In genomic region chr1:3740752-3741151, GRCh38 we compare ENCODE assay signal across 30 cellular contexts. TPM values are rescaled to one million over a fixed set of nuclear protein-coding genes. Genes with fewer than 3 reads are reported as not detected.
"Had no signal": no experiment of that assay in that cellular context is flagged by ENCODE, and none has a peak within 500 bp of the region (broad histone marks: within the 10 kb centered on the region; RNA-seq: fewer than 3 reads in every experiment).

No MANE protein-coding gene starts in this region.

- H3K9me3 Mint-ChIP-seq: nephron progenitor cell; stimulated activated naive B cell treated with anti-CD40 and anti-IgM and Interleukin-4, amounts not matched to agents 10 μg/mL and 1 μg/mL and 100 μg/mL, for 72 hours; stimulated activated naive CD8-positive, alpha-beta T cell treated with anti-CD3 and anti-CD28 coated beads, Interleukin-15, Interleukin-2, amounts not matched to agents 100 ng/mL and 50 ng/mL, for 24 hours had no signal

- H3K36me3 ChIP-seq: ovary had no signal

- H3K4me2 ChIP-seq: smooth muscle cell had no signal

- H3K27ac ChIP-seq: epithelial cell of prostate, gastrocnemius medialis, ovary, psoas muscle, thoracic aorta, tibial nerve, upper lobe of left lung had no signal

- H3K27me3 ChIP-seq: dorsolateral prefrontal cortex, gastrocnemius medialis, ovary, tibial nerve, upper lobe of left lung had no signal

- FAIRE-seq: colon, keratinocyte, urothelium cell line had no signal

- DNase-seq: cerebellar nuclear complex; effector CD4-positive, alpha-beta T cell; foreskin fibroblast; gastrocnemius medialis; mammary epithelial cell; mesendoderm; midbrain; naive thymus-derived CD8-positive, alpha-beta T cell; nephron progenitor cell; stimulated activated CD4-positive, alpha-beta T cell treated with anti-CD3 and anti-CD28 coated beads, Interleukin-2, amount 100 ng/mL, for 24 hours; stimulated activated naive B cell treated with anti-CD40 and anti-IgM and Interleukin-4, amounts not matched to agents 10 μg/mL and 1 μg/mL and 100 μg/mL, for 72 hours; upper lobe of left lung had no signal

- H3K9me3 ChIP-seq: gastrocnemius medialis, ovary, psoas muscle, thoracic aorta, tibial nerve, upper lobe of left lung had no signal

- H3K4me3 ChIP-seq: dorsolateral prefrontal cortex, gastrocnemius medialis, ovary, psoas muscle, smooth muscle cell, thoracic aorta, tibial nerve, upper lobe of left lung had no signal

- H3K4me3 Mint-ChIP-seq: naive thymus-derived CD8-positive, alpha-beta T cell; nephron progenitor cell; stimulated activated naive B cell treated with anti-CD40 and anti-IgM and Interleukin-4, amounts not matched to agents 10 μg/mL and 1 μg/mL and 100 μg/mL, for 72 hours; stimulated activated naive CD8-positive, alpha-beta T cell treated with anti-CD3 and anti-CD28 coated beads, Interleukin-15, Interleukin-2, amounts not matched to agents 100 ng/mL and 50 ng/mL, for 24 hours had no signal

- ATAC-seq: esophagus mucosa; gastrocnemius medialis; naive thymus-derived CD8-positive, alpha-beta T cell; psoas muscle; stimulated activated naive B cell treated with anti-CD40 and anti-IgM and Interleukin-4, amounts not matched to agents 10 μg/mL and 1 μg/mL and 100 μg/mL, for 72 hours had no signal

- H3K27me3 Mint-ChIP-seq: naive thymus-derived CD8-positive, alpha-beta T cell; stimulated activated naive B cell treated with anti-CD40 and anti-IgM and Interleukin-4, amounts not matched to agents 10 μg/mL and 1 μg/mL and 100 μg/mL, for 72 hours; stimulated activated naive CD8-positive, alpha-beta T cell treated with anti-CD3 and anti-CD28 coated beads, Interleukin-15, Interleukin-2, amounts not matched to agents 100 ng/mL and 50 ng/mL, for 24 hours had no signal

- H3K27ac Mint-ChIP-seq: naive thymus-derived CD8-positive, alpha-beta T cell; nephron progenitor cell; stimulated activated naive B cell treated with anti-CD40 and anti-IgM and Interleukin-4, amounts not matched to agents 10 μg/mL and 1 μg/mL and 100 μg/mL, for 72 hours; stimulated activated naive CD8-positive, alpha-beta T cell treated with anti-CD3 and anti-CD28 coated beads, Interleukin-15, Interleukin-2, amounts not matched to agents 100 ng/mL and 50 ng/mL, for 24 hours had no signal

RNA-seq across cellular contexts. Expression of gene CCDC27, which starts 11.5 kb away (rescaled TPM):
- total RNA-seq: esophagus mucosa; glomerular endothelial cell; left lobe of liver; lower leg skin; mammary epithelial cell; mucosa of gallbladder; naive thymus-derived CD8-positive, alpha-beta T cell; ovary; renal cortical epithelial cell; sciatic nerve; smooth muscle cell; thoracic aorta; tibial nerve; upper lobe of left lung had no signal
- polyA plus RNA-seq: keratinocyte; mammary epithelial cell; naive thymus-derived CD8-positive, alpha-beta T cell; smooth muscle cell had no signal
